ENCODE assay signal across 27 cellular contexts in genomic region chr6:153804755-153805330, GRCh38.
"Had no signal": no experiment of that assay in that cellular context is flagged by ENCODE, and none has a peak within 500 bp of the region (broad histone marks: within the 10 kb centered on the region; RNA-seq: fewer than 3 reads in every experiment).

No MANE protein-coding gene starts in this region.

- H3K27me3 ChIP-seq: brain microvascular endothelial cell, gastrocnemius medialis, upper lobe of left lung, vagina had no signal

- H3K9me3 ChIP-seq: gastrocnemius medialis, left ventricle myocardium inferior, upper lobe of left lung, vagina had no signal

- H3K36me3 ChIP-seq: brain microvascular endothelial cell, gastrocnemius medialis, left ventricle myocardium inferior, upper lobe of left lung, vagina had no signal

- ATAC-seq: activated CD8-positive, alpha-beta T cell treated with anti-CD3 and anti-CD28 coated beads for 36 hours; activated T-cell treated with anti-CD3 and anti-CD28 coated beads, Interleukin-2, amount 50 U/mL, for 4 hours; activated T-helper 17 cell treated with anti-CD3 and anti-CD28 coated beads, Interleukin-2, amount 50 U/mL, for 72 hours; effector memory CD8-positive, alpha-beta T cell; gastrocnemius medialis; natural killer cell; sciatic nerve; stimulated activated effector memory CD8-positive, alpha-beta T cell treated with anti-CD3 and anti-CD28 coated beads, Interleukin-12 subunit alpha, Interleukin-12 subunit beta, amount 100 ng/mL, for 72 hours; stimulated activated naive CD8-positive, alpha-beta T cell treated with anti-CD3 and anti-CD28 coated beads, Interleukin-15, amount 100 ng/mL, for 72 hours had no signal

- H3K4me1 ChIP-seq: gastrocnemius medialis, left ventricle myocardium inferior, upper lobe of left lung, vagina had no signal

- DNase-seq: activated B cell treated with CpG ODN at 0.5 μM for 24 hours; activated CD4-positive, alpha-beta T cell treated with anti-CD3 and anti-CD28 coated beads, Interleukin-2, amount 50 U/mL, for 1 hour; activated CD8-positive, alpha-beta T cell treated with anti-CD3 and anti-CD28 coated beads for 36 hours; activated gamma-delta T cell treated with Interleukin-2 at 50 U/mL for 16 hours; activated naive CD4-positive, alpha-beta T cell treated with anti-CD3 and anti-CD28 coated beads, Interleukin-2, amount 50 U/mL, for 16 hours; activated T-cell treated with anti-CD3 and anti-CD28 coated beads, Interleukin-2, amount 50 U/mL, for 4 hours; amniotic stem cell; brain microvascular endothelial cell; effector memory CD8-positive, alpha-beta T cell; erythroblast; gastrocnemius medialis; glutamatergic neuron; left ventricle myocardium inferior; mesendoderm; natural killer cell; posterior cingulate gyrus; stimulated activated CD4-positive, alpha-beta T cell treated with anti-CD3 and anti-CD28 coated beads, Interleukin-4, amount 100 ng/mL, for 24 hours; stimulated activated naive CD8-positive, alpha-beta T cell treated with anti-CD3 and anti-CD28 coated beads, Interleukin-15, amount 100 ng/mL, for 72 hours; substantia nigra; upper lobe of left lung had no signal

- H3K4me3 ChIP-seq: coronary artery, gastrocnemius medialis, left ventricle myocardium inferior, lung, skin epidermis, upper lobe of left lung, vagina had no signal

- H3K27ac ChIP-seq: brain microvascular endothelial cell, coronary artery, gastrocnemius medialis, left ventricle myocardium inferior, skin epidermis, upper lobe of left lung, vagina had no signal
